Comparison of ENCODE assay signal across 31 cellular contexts in the genomic region with DNA sequence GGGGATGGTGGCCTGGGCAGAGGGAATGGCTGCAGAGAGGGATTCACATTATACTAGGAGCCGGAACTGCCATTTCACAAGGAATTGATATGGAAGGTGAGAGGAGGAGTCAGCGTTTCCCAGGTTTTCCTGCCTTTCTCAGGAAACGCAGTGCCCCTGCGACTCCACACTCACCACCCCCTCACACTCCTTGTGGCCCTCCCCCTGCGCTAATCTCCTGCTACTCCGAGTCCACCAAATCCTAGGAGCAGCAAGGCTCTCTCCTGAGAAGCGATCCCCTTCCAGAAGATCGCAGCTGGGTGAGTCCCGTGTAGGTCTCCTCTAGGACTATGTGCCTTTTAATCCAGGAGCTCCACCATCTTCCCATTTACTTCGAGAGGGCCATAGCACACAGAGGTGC.
"Had no signal": no experiment of that assay in that cellular context is flagged by ENCODE, and none has a peak within 500 bp of the region (broad histone marks: within the 10 kb centered on the region; RNA-seq: fewer than 3 reads in every experiment).

No MANE protein-coding gene starts in this region.

- H3K27me3 Mint-ChIP-seq: activated CD4-positive, alpha-beta T cell treated with anti-CD3 and anti-CD28 coated beads, Interleukin-2, amount 10 ng/mL, durations not matched to agents 7 days and 5 days; activated CD8-positive, alpha-beta T cell treated with anti-CD3 and anti-CD28 coated beads for 36 hours; activated naive CD4-positive, alpha-beta T cell treated with anti-CD3 and anti-CD28 coated beads, Interleukin-2, amount 50 U/mL, for 24 hours; activated naive CD8-positive, alpha-beta T cell treated with anti-CD3 and anti-CD28 coated beads, Interleukin-2, amount 50 U/mL, for 24 hours; activated T-helper 17 cell treated with anti-CD3 and anti-CD28 coated beads, Interleukin-2, amount 50 U/mL, for 72 hours had no signal

- H3K9me3 ChIP-seq: esophagus muscularis mucosa, neutrophil, ovary, sigmoid colon, SK-N-SH, suprapubic skin, tibial artery had no signal

- H3K9me3 Mint-ChIP-seq: activated CD4-positive, alpha-beta T cell treated with anti-CD3 and anti-CD28 coated beads, Interleukin-2, amount 10 ng/mL, durations not matched to agents 7 days and 5 days; activated CD8-positive, alpha-beta T cell treated with anti-CD3 and anti-CD28 coated beads for 36 hours; activated naive CD4-positive, alpha-beta T cell treated with anti-CD3 and anti-CD28 coated beads, Interleukin-2, amount 50 U/mL, for 24 hours; activated naive CD8-positive, alpha-beta T cell treated with anti-CD3 and anti-CD28 coated beads, Interleukin-2, amount 50 U/mL, for 24 hours; activated T-cell treated with anti-CD3 and anti-CD28 coated beads, Interleukin-2, amount 50 U/mL, for 4 hours; activated T-helper 17 cell treated with anti-CD3 and anti-CD28 coated beads, Interleukin-2, amount 50 U/mL, for 72 hours; mesothelial cell of epicardium; naive B cell; stimulated activated naive B cell treated with anti-CD40 and anti-IgM and Interleukin-4, amounts not matched to agents 10 μg/mL and 1 μg/mL and 100 μg/mL, for 72 hours; T-helper 1 cell treated with Interleukin-12 subunit alpha and Interleukin-12 subunit beta and Interleukin-4 antibody, amounts not matched to agents 30 μg/mL and 1 μg/mL, for 36 hours had no signal

- H3K27ac ChIP-seq: esophagus muscularis mucosa, foreskin keratinocyte, neutrophil, ovary, sigmoid colon, suprapubic skin, tibial artery had no signal

- H3K4me2 ChIP-seq: SK-N-SH had no signal

- H3K27ac Mint-ChIP-seq: activated CD4-positive, alpha-beta T cell treated with anti-CD3 and anti-CD28 coated beads, Interleukin-2, amount 10 ng/mL, durations not matched to agents 7 days and 5 days; activated CD8-positive, alpha-beta T cell treated with anti-CD3 and anti-CD28 coated beads for 36 hours; activated naive CD4-positive, alpha-beta T cell treated with anti-CD3 and anti-CD28 coated beads, Interleukin-2, amount 50 U/mL, for 24 hours; activated naive CD8-positive, alpha-beta T cell treated with anti-CD3 and anti-CD28 coated beads, Interleukin-2, amount 50 U/mL, for 24 hours; activated T-helper 17 cell treated with anti-CD3 and anti-CD28 coated beads, Interleukin-2, amount 50 U/mL, for 72 hours; mesothelial cell of epicardium; naive B cell; progenitor cell of endocrine pancreas; T-helper 1 cell treated with Interleukin-12 subunit alpha and Interleukin-12 subunit beta and Interleukin-4 antibody, amounts not matched to agents 30 μg/mL and 1 μg/mL, for 36 hours had no signal

- H3K4me3 Mint-ChIP-seq: activated CD4-positive, alpha-beta T cell treated with anti-CD3 and anti-CD28 coated beads, Interleukin-2, amount 10 ng/mL, durations not matched to agents 7 days and 5 days; activated CD8-positive, alpha-beta T cell treated with anti-CD3 and anti-CD28 coated beads for 36 hours; activated naive CD4-positive, alpha-beta T cell treated with anti-CD3 and anti-CD28 coated beads, Interleukin-2, amount 50 U/mL, for 24 hours; activated naive CD8-positive, alpha-beta T cell treated with anti-CD3 and anti-CD28 coated beads, Interleukin-2, amount 50 U/mL, for 24 hours; activated T-cell treated with anti-CD3 and anti-CD28 coated beads, Interleukin-2, amount 50 U/mL, for 4 hours; activated T-helper 17 cell treated with anti-CD3 and anti-CD28 coated beads, Interleukin-2, amount 50 U/mL, for 72 hours; mesothelial cell of epicardium; naive B cell; stimulated activated naive B cell treated with anti-CD40 and anti-IgM and Interleukin-4, amounts not matched to agents 10 μg/mL and 1 μg/mL and 100 μg/mL, for 72 hours; T-helper 1 cell treated with Interleukin-12 subunit alpha and Interleukin-12 subunit beta and Interleukin-4 antibody, amounts not matched to agents 30 μg/mL and 1 μg/mL, for 36 hours had no signal

- H3K4me3 ChIP-seq: esophagus muscularis mucosa, ovary, sigmoid colon, suprapubic skin, tibial artery had no signal

- H3K27me3 ChIP-seq: esophagus muscularis mucosa, foreskin keratinocyte, neutrophil, ovary, sigmoid colon, suprapubic skin, tibial artery had no signal

- H3K9ac ChIP-seq: SK-N-SH had no signal

- DNase-seq: activated CD4-positive, alpha-beta T cell treated with anti-CD3 and anti-CD28 coated beads for 1 hour; activated CD4-positive, alpha-beta T cell treated with anti-CD3 and anti-CD28 coated beads, Interleukin-2, amount 10 ng/mL, durations not matched to agents 7 days and 5 days; activated CD8-positive, alpha-beta T cell treated with anti-CD3 and anti-CD28 coated beads for 36 hours; activated naive CD8-positive, alpha-beta T cell treated with anti-CD3 and anti-CD28 coated beads, Interleukin-2, amount 50 U/mL, for 24 hours; activated T-cell treated with anti-CD3 and anti-CD28 coated beads, Interleukin-2, amount 50 U/mL, for 4 hours; amygdala; caudate nucleus; cortex of kidney; foreskin keratinocyte; kidney glomerular epithelial cell; naive B cell; retina; sigmoid colon; SK-N-SH; small intestine; stimulated activated CD4-positive, alpha-beta T cell treated with anti-CD3 and anti-CD28 coated beads, Interleukin-15, amount 100 ng/mL, for 24 hours; stimulated activated CD4-positive, alpha-beta T cell treated with anti-CD3 and anti-CD28 coated beads, Interleukin-2, amount 100 ng/mL, for 24 hours; stimulated activated naive B cell treated with anti-CD40 and anti-IgM and Interleukin-4, amounts not matched to agents 10 μg/mL and 1 μg/mL and 100 μg/mL, for 72 hours; SW 1271; T-helper 9 cell had no signal

- H3K36me3 Mint-ChIP-seq: activated naive CD4-positive, alpha-beta T cell treated with anti-CD3 and anti-CD28 coated beads, Interleukin-2, amount 50 U/mL, for 24 hours; mesothelial cell of epicardium; naive B cell; stimulated activated naive B cell treated with anti-CD40 and anti-IgM and Interleukin-4, amounts not matched to agents 10 μg/mL and 1 μg/mL and 100 μg/mL, for 72 hours had no signal

- FAIRE-seq: small intestine, TTC549 had no signal

- H3K36me3 ChIP-seq: esophagus muscularis mucosa, neutrophil, ovary, sigmoid colon, suprapubic skin, tibial artery had no signal

- H3K4me1 Mint-ChIP-seq: activated CD4-positive, alpha-beta T cell treated with anti-CD3 and anti-CD28 coated beads, Interleukin-2, amount 10 ng/mL, durations not matched to agents 7 days and 5 days; activated naive CD4-positive, alpha-beta T cell treated with anti-CD3 and anti-CD28 coated beads, Interleukin-2, amount 50 U/mL, for 24 hours; activated T-helper 17 cell treated with anti-CD3 and anti-CD28 coated beads, Interleukin-2, amount 50 U/mL, for 72 hours had no signal
